8 cellular contexts compared by ENCODE assay signal in the genomic region with DNA sequence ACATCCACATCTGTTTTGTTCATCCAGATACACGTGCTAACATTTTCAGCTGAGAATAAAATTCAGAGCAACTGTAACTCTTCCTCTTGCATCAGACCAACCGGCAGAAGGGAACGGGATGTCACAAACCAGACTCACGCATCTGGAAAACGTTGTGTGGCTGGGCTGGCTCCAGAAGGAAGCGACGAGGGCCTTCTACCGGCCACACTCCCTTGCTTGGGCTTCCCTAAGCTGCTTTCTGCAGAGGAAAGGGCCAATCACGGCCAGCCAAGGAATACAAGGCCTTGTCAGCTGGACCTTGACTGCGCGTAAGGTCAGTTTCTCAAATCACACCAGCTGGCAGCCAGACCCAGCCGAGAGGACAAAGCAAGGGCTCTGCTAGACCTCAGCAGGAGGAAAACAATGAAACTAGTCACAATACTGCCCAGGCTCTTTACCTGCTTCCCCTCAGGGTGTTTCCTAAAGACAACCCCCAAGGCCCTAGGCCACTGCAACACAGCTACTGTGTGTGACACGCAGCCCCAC.
DNase-seq lines count a peak whose midpoint lies in the region; ATAC-seq, FAIRE-seq and TF ChIP-seq lines count a peak whose summit lies in the region.

No MANE protein-coding gene starts in this region.

- H3K4me3 ChIP-seq in OCI-LY1 (ENCODE audit: low read depth, low read length, poor library complexity, severe bottlenecking), result no peak overlapping the region

- H3K9ac ChIP-seq in OCI-LY1 (ENCODE audit: low read length), result peak overlapping the region; percentile 63; the same call in 1 of the 2 replicates

- peaks cover 3% of the 10 kb centered on the region for H3F3A ChIP-seq in OCI-LY1 (ENCODE audit: insufficient read depth, low read length)

- peaks cover 51% of the 10 kb centered on the region; the same call in 1 of the 2 replicates for H3K36me3 ChIP-seq in OCI-LY1 (ENCODE audit: insufficient read depth, low read length)

- H3K9me3 ChIP-seq in OCI-LY1 (ENCODE audit: low read length), result no peaks in the 10 kb centered on the region

- peaks cover 84% of the 10 kb centered on the region for H3K4me1 ChIP-seq in OCI-LY1 (ENCODE audit: insufficient read depth, low read length, severe bottlenecking)

- FAIRE-seq in endometrium (lab: Jason Lieb, UNC), result peak; percentile 86

- TF ChIP-seq CTCF in OCI-LY1 (IDR thresholded peaks at IDR 0.05; ENCODE audit: low read length), result no peak

- DNase-seq in AG20443 (ENCODE audit: low spot score) (peak; percentile 81), myocyte (ENCODE audit: low read depth) (peak; percentile 41), cerebellar cortex (ENCODE audit: low spot score) (no peak)

- no peaks in the 10 kb centered on the region for H3K9me2 ChIP-seq in OCI-LY1 (ENCODE audit: low read depth, low read length)

- no peak for ATAC-seq in HG02678 (IDR thresholded peaks at IDR 0.05; ENCODE audit: unreplicated experiment)
- no peak for ATAC-seq in GM18505 (IDR thresholded peaks at IDR 0.05; ENCODE audit: unreplicated experiment)
- ATAC-seq in GM21515 (IDR thresholded peaks at IDR 0.05; ENCODE audit: unreplicated experiment), result no peak

- H3K27me3 ChIP-seq in OCI-LY1 (ENCODE audit: insufficient read depth, low read length), result no peaks in the 10 kb centered on the region

- H3K79me2 ChIP-seq in OCI-LY1 (ENCODE audit: insufficient read depth, low read length), result no peaks in the 10 kb centered on the region

- no peaks in the 10 kb centered on the region for H4K20me1 ChIP-seq in OCI-LY1 (ENCODE audit: insufficient read depth, low read length)

- H3K27ac ChIP-seq in OCI-LY1 (ENCODE audit: low read depth, low read length, poor library complexity, severe bottlenecking), result peak overlapping the region; percentile 98

- TF ChIP-seq POLR2A in GM18505 (IDR thresholded peaks at IDR 0.05; ENCODE audit: borderline replicate concordance, extremely low read depth, insufficient read depth, insufficient read length), result no peak

- H2AFZ ChIP-seq in OCI-LY1 (ENCODE audit: low read length), result no peak overlapping the region

- peak overlapping the region; percentile 58; the same call in 1 of the 2 replicates for H3K4me2 ChIP-seq in OCI-LY1 (ENCODE audit: low read length)
